In genomic region chr3:98807011-98807410, GRCh38 we compare ENCODE assay signal across 20 cellular contexts. TPM values are rescaled to one million over a fixed set of nuclear protein-coding genes. Genes with fewer than 3 reads are reported as not detected.
A peak's percentile ranks its signal among the peaks of the same experiment; 100 is the strongest.
DNase-seq lines count a peak whose midpoint lies in the region; ATAC-seq and TF ChIP-seq lines count a peak whose summit lies in the region.
"Had no signal": no experiment of that assay in that cellular context is flagged by ENCODE, and none has a peak within 500 bp of the region (broad histone marks: within the 10 kb centered on the region; RNA-seq: fewer than 3 reads in every experiment).

No MANE protein-coding gene starts in this region.

- POLR2A ChIA-PET in Caco-2 (lab: Charles Lee): no interaction called here

- no peak for TF ChIP-seq CTCF in Caco-2 (IDR thresholded peaks at IDR 0.05; ENCODE audit: insufficient read depth in 1 of 2, low read depth in 1 of 2, low read length in 1 of 2, severe bottlenecking in 1 of 2, unreplicated experiment in 1 of 2)
- TF ChIP-seq CTCF in cardiac fibroblast (IDR thresholded peaks at IDR 0.05; ENCODE audit: low read depth, low read length): no peak
- TF ChIP-seq CTCF in adrenal gland (IDR thresholded peaks at IDR 0.05): no peak

- peak overlapping the region; percentile 11 for H3K27ac Mint-ChIP-seq in Caco-2 (ENCODE audit: unreplicated experiment)

- no peak for DNase-seq in Caco-2
- peak; percentile 79 for DNase-seq in NCI-H226
- peak; percentile 81 to 89 for DNase-seq in cardiac fibroblast (ENCODE audit: low read depth in 2 of 2)
- peak; percentile 79 for DNase-seq in iris pigment epithelial cell (ENCODE audit: low read depth)
- DNase-seq in activated gamma-delta T cell treated with Interleukin-2 at 50 U/mL for 16 hours: no peak
- no peak for DNase-seq in adrenal gland
- DNase-seq: C1 segment of cervical spinal cord; DND-41; GF-D8; H7; Kasumi-1; NCI-H1105; NCI-H187 treated with DMSO at 0.1 percent for 48 hours; NCI-H446; NK-92 treated with Interleukin-12 subunit alpha and Interleukin-12 subunit beta, amount 100 ng/mL, for 24 hours; RPMI8226; SJCRH30 had no signal

- H3K4me3 ChIP-seq in Caco-2 (ENCODE audit: low read depth, low read length) (no peak overlapping the region), cardiac fibroblast (replicated peaks in 1 of 2; ENCODE audit: low read depth in 2 of 2, low read length in 2 of 2) (no peak overlapping the region), adrenal gland (no peak overlapping the region)
- H3K4me3 ChIP-seq: A549, SJCRH30 had no signal

- H3K4me1 ChIP-seq in Caco-2 (no peaks in the 10 kb centered on the region), adrenal gland (replicated peaks in 1 of 2) (peaks cover 0 to 5% of the 10 kb centered on the region in 2 donors)
- H3K4me1 ChIP-seq: SJCRH30 had no signal

- no peaks in the 10 kb centered on the region for H3K27me3 ChIP-seq in Caco-2 (replicated peaks; ENCODE audit: control insufficient read depth, insufficient read depth, low read length)
- no peaks in the 10 kb centered on the region for H3K27me3 ChIP-seq in adrenal gland

- WGBS in adrenal gland, 4 donors: 93 to 99% (median 98%) methylated on average over 4 of the region's 4 CpGs

- H3K36me3 ChIP-seq in Caco-2 (ENCODE audit: control insufficient read depth, insufficient read depth, low read length): no peaks in the 10 kb centered on the region; the same call in 1 of the 2 replicates
- peaks cover 0 to 31% of the 10 kb centered on the region in 2 donors for H3K36me3 ChIP-seq in adrenal gland (replicated peaks in 1 of 2)

- no peaks in the 10 kb centered on the region for H3K9me3 Mint-ChIP-seq in Caco-2 (ENCODE audit: unreplicated experiment)

- no peak overlapping the region for H3K4me3 Mint-ChIP-seq in Caco-2 (ENCODE audit: unreplicated experiment)

- intact Hi-C loops in Caco-2 (cut with micrococcal nuclease; ENCODE audit: unreplicated experiment): no loop called here
- intact Hi-C loops in adrenal gland (cut with DNase I): loop anchor here in 1 of 2 donors (5.0 kb wide), 1 partner anchor 205 kb away; no protein-coding TSS in a partner anchor

- no peak overlapping the region for H3K27ac ChIP-seq in adrenal gland
- H3K27ac ChIP-seq: A549, SJCRH30 had no signal

- no peak for TF ChIP-seq POLR2A in adrenal gland (IDR thresholded peaks at IDR 0.05)

- peaks cover 10% of the 10 kb centered on the region for H3K4me1 Mint-ChIP-seq in Caco-2 (ENCODE audit: low read depth, unreplicated experiment)

- CTCF ChIA-PET in Caco-2 (lab: Charles Lee): no interaction called here

- H3K36me3 Mint-ChIP-seq in Caco-2 (ENCODE audit: insufficient read depth, unreplicated experiment): peaks cover 67% of the 10 kb centered on the region

- ATAC-seq in HG03039 (IDR thresholded peaks at IDR 0.05; ENCODE audit: unreplicated experiment) (no peak), GM21526 (IDR thresholded peaks at IDR 0.05; ENCODE audit: low FRiP score, unreplicated experiment) (no peak)

- H3K9me3 ChIP-seq in Caco-2 (no peaks in the 10 kb centered on the region), adrenal gland (replicated peaks in 1 of 3) (no peaks in the 10 kb centered on the region)
- H3K9me3 ChIP-seq: A549, SJCRH30 had no signal

- no peaks in the 10 kb centered on the region for H3K27me3 Mint-ChIP-seq in Caco-2 (ENCODE audit: insufficient read depth, unreplicated experiment)

- no TSS peak for BruUV-seq in Caco-2 (replicated peaks; lab: Mats Ljungman, UMichigan)

RNA-seq across cellular contexts. Expression of gene ST3GAL6, which starts 43.9 kb away (rescaled TPM):
- total RNA-seq in Caco-2 (2022) (59.7 and 67.2 TPM in 2 replicates), adrenal gland (10 to 100 TPM in 7 of 8 donors, 1 to 10 TPM in 1; 6.0 to 48.0 (median 20.1) TPM)
- 10 to 100 TPM; 15.2 to 24.9 (median 18.1) TPM for polyA plus RNA-seq in adrenal gland

Comparison
In these comparisons a context has a peak if more than half of its experiments do, and no peak if none do; other contexts are left out.
1. DNase-seq: peak in NCI-H226 (single experiment), cardiac fibroblast (2 of 2) and iris pigment epithelial cell (single experiment); none in Caco-2 (0 of 2), activated gamma-delta T cell treated with Interleukin-2 at 50 U/mL for 16 hours (single experiment) and adrenal gland (0 of 7).